ENCODE assay signal across 8 cellular contexts in the genomic region with DNA sequence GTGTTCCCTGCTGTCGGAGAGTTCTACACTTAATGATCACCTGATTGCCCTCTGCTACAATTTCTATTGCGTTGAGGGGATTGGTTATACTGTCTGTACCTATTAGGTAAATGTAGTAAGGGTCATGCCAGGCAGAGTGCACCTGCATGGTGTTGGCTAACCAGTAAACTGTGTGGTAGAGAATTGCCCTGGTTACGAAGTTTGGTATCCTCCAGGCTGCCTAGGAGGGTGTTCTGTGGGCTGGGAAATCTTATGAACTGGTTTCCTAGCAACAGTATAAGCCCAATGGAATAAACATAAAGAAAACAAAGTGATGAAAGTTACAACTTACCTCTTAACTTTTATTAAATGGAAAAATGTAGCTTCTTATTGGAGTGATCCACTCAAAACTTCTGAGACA. TPM values are rescaled to one million over a fixed set of nuclear protein-coding genes. Genes with fewer than 3 reads are reported as not detected.
DNase-seq lines count a peak whose midpoint lies in the region; ATAC-seq and TF ChIP-seq lines count a peak whose summit lies in the region.

No MANE protein-coding gene starts in this region.

- H3K27ac ChIP-seq in OCI-LY3 (ENCODE audit: low read length): no peak overlapping the region

- no peaks in the 10 kb centered on the region for H3K36me3 ChIP-seq in OCI-LY3 (replicated peaks; ENCODE audit: low read depth, low read length)

- peaks cover 32% of the 10 kb centered on the region for H3K36me3 Mint-ChIP-seq in central memory CD8-positive, alpha-beta T cell (ENCODE audit: insufficient read depth)
- peaks cover 32% of the 10 kb centered on the region for H3K36me3 Mint-ChIP-seq in mesothelial cell of epicardium

- H3K4me3 ChIP-seq in GM08714 (ENCODE audit: low read length) (peak overlapping the region; percentile 84), OCI-LY3 (ENCODE audit: low read length) (peak overlapping the region; percentile 88)

- TF ChIP-seq CTCF in OCI-LY3 (IDR thresholded peaks at IDR 0.05; ENCODE audit: low read depth, low read length): no peak
- no peak for TF ChIP-seq CTCF in mesothelial cell of epicardium (IDR thresholded peaks at IDR 0.05; ENCODE audit: unreplicated experiment)

- H2AFZ ChIP-seq in OCI-LY3 (ENCODE audit: low read depth, low read length): no peak overlapping the region

- H3K79me2 ChIP-seq in OCI-LY3 (ENCODE audit: low read length): peaks cover 40% of the 10 kb centered on the region

- peak; percentile 7 for ATAC-seq in central memory CD8-positive, alpha-beta T cell (replicated peaks; ENCODE audit: extremely low read depth, poor library complexity, severe bottlenecking)
- no peak for ATAC-seq in HG02588 (IDR thresholded peaks at IDR 0.05; ENCODE audit: unreplicated experiment)
- ATAC-seq in HG03460 (IDR thresholded peaks at IDR 0.05; ENCODE audit: unreplicated experiment): no peak
- no peak for ATAC-seq in GM18517 (IDR thresholded peaks at IDR 0.05; ENCODE audit: unreplicated experiment)

- H3K27me3 Mint-ChIP-seq in central memory CD8-positive, alpha-beta T cell: no peaks in the 10 kb centered on the region
- no peaks in the 10 kb centered on the region for H3K27me3 Mint-ChIP-seq in mesothelial cell of epicardium (ENCODE audit: low read depth)

- H3K4me1 ChIP-seq in OCI-LY3 (ENCODE audit: low read length): peaks cover 14% of the 10 kb centered on the region

- no peaks in the 10 kb centered on the region for H3K27me3 ChIP-seq in OCI-LY3 (ENCODE audit: low read depth, low read length)

- H3K4me2 ChIP-seq in OCI-LY3 (ENCODE audit: low read length): peak overlapping the region; percentile 86

- H3K4me3 Mint-ChIP-seq in central memory CD8-positive, alpha-beta T cell: peak overlapping the region; percentile 97
- H3K4me3 Mint-ChIP-seq in mesothelial cell of epicardium: peak overlapping the region; percentile 86

- no peaks in the 10 kb centered on the region for H4K20me1 ChIP-seq in OCI-LY3 (ENCODE audit: insufficient read depth, low read length)

- H3K27ac Mint-ChIP-seq in central memory CD8-positive, alpha-beta T cell (ENCODE audit: low read depth): peak overlapping the region; percentile 99
- H3K27ac Mint-ChIP-seq in mesothelial cell of epicardium: peak overlapping the region; percentile 95

- H3K9me3 Mint-ChIP-seq in central memory CD8-positive, alpha-beta T cell: no peaks in the 10 kb centered on the region
- peaks cover 37% of the 10 kb centered on the region for H3K9me3 Mint-ChIP-seq in mesothelial cell of epicardium

- H3K4me1 Mint-ChIP-seq in central memory CD8-positive, alpha-beta T cell: peaks cover 57% of the 10 kb centered on the region
- H3K4me1 Mint-ChIP-seq in mesothelial cell of epicardium: peaks cover 29% of the 10 kb centered on the region

- no peaks in the 10 kb centered on the region for H3K9me3 ChIP-seq in OCI-LY3 (ENCODE audit: insufficient read depth, low read length)

- peak overlapping the region; percentile 75 for H3K9ac ChIP-seq in OCI-LY3 (ENCODE audit: low read length)

- peak in 1 of 2 donors; percentile 21 for DNase-seq in central memory CD8-positive, alpha-beta T cell (ENCODE audit: low spot score in 2 of 2)
- DNase-seq in mesothelial cell of epicardium (ENCODE audit: low spot score in 2 of 2, unreplicated experiment in 2 of 2): no peak
- no peak for DNase-seq in activated gamma-delta T cell treated with Interleukin-2 at 50 U/mL for 16 hours

RNA-seq across cellular contexts. Expression of gene CCDC91, which starts 1.4 kb away (rescaled TPM):
- total RNA-seq in mesothelial cell of epicardium: 28.1 to 30.7 TPM (median 29.1 TPM) in 3 replicates
